ENCODE assay signal across 15 cellular contexts in the genomic region with DNA sequence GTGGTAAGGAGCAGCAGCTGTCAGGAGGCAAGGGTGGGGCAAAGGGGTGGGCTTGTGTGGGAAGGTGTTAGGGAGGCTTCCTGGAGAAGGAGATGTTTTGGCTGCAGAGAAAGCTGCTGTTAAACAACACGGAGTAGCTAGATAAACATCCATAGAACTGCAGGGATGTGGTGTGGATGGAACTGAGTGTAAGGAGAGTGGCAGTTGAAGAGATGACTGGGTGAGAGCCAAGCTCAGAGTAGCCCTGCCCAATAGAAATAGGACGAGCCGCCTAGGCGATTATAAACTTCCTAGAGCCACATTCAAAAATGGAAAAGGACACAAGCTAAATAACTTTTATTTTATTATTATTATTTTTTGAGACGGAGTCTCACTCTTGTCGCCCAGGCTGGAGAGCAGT. TPM values are rescaled to one million over a fixed set of nuclear protein-coding genes. Genes with fewer than 3 reads are reported as not detected.
DNase-seq lines count a peak whose midpoint lies in the region; ATAC-seq and TF ChIP-seq lines count a peak whose summit lies in the region.
"Had no signal": no experiment of that assay in that cellular context is flagged by ENCODE, and none has a peak within 500 bp of the region (broad histone marks: within the 10 kb centered on the region; RNA-seq: fewer than 3 reads in every experiment).

No MANE protein-coding gene starts in this region.

- peaks cover 22% of the 10 kb centered on the region for H3K4me1 Mint-ChIP-seq in T-helper 1 cell treated with Interleukin-12 subunit alpha and Interleukin-12 subunit beta and Interleukin-4 antibody, amounts not matched to agents 30 μg/mL and 1 μg/mL, for 36 hours (ENCODE audit: low read depth)
- peaks cover 24% of the 10 kb centered on the region for H3K4me1 Mint-ChIP-seq in CD4-positive, alpha-beta T cell (ENCODE audit: low read depth)

- ATAC-seq in CD4-positive, alpha-beta T cell (ENCODE audit: poor library complexity), result no peak
- no peak for ATAC-seq in GM19324 (IDR thresholded peaks at IDR 0.05; ENCODE audit: low FRiP score, unreplicated experiment)

- TF ChIP-seq CTCF in CD4-positive, alpha-beta T cell (IDR thresholded peaks at IDR 0.05), result no peak
- no peak for TF ChIP-seq CTCF in esophagus squamous epithelium (IDR thresholded peaks at IDR 0.05)

- DNase-seq in NCI-H1092 treated with DMSO at 0.1 percent for 48 hours (lab: John Stamatoyannopoulos, UW) (peak; percentile 44), NCI-H1092 (lab: John Stamatoyannopoulos, UW) (no peak), T-helper 1 cell (no peak), esophagus squamous epithelium (lab: John Stamatoyannopoulos, UW) (no peak)
- DNase-seq in CD4-positive, alpha-beta T cell, result no peak
- DNase-seq in activated CD8-positive, alpha-beta memory T cell treated with anti-CD3 and anti-CD28 coated beads, Interleukin-2, amount 50 U/mL, for 48 hours, result peak; percentile 2
- DNase-seq: AML-193, DMS53, GF-D8, HCEC 1CT, HFFc6 had no signal

- H3K9me3 Mint-ChIP-seq in T-helper 1 cell treated with Interleukin-12 subunit alpha and Interleukin-12 subunit beta and Interleukin-4 antibody, amounts not matched to agents 30 μg/mL and 1 μg/mL, for 36 hours, result no peaks in the 10 kb centered on the region
- no peaks in the 10 kb centered on the region for H3K9me3 Mint-ChIP-seq in CD4-positive, alpha-beta T cell
- H3K9me3 Mint-ChIP-seq: HFFc6 had no signal

- H3K9me3 ChIP-seq in CD4-positive, alpha-beta T cell (ENCODE audit: control insufficient read depth, low read length), result no peaks in the 10 kb centered on the region
- no peaks in the 10 kb centered on the region for H3K9me3 ChIP-seq in esophagus squamous epithelium
- H3K9me3 ChIP-seq: BLaER1 had no signal

- no peaks in the 10 kb centered on the region for H3K36me3 ChIP-seq in esophagus squamous epithelium
- H3K36me3 ChIP-seq: BLaER1 had no signal

- CTCF ChIA-PET in CD4-positive, alpha-beta T cell (lab: Charles Lee), result no interaction called here

- no peak overlapping the region for H3K4me3 ChIP-seq in esophagus squamous epithelium
- H3K4me3 ChIP-seq: BLaER1 had no signal

- peak overlapping the region; percentile 65 for H3K27ac Mint-ChIP-seq in T-helper 1 cell treated with Interleukin-12 subunit alpha and Interleukin-12 subunit beta and Interleukin-4 antibody, amounts not matched to agents 30 μg/mL and 1 μg/mL, for 36 hours
- H3K27ac Mint-ChIP-seq in CD4-positive, alpha-beta T cell, result peak overlapping the region; percentile 18
- H3K27ac Mint-ChIP-seq: HFFc6 had no signal

- no peaks in the 10 kb centered on the region for H3K36me3 Mint-ChIP-seq in T-helper 1 cell treated with Interleukin-12 subunit alpha and Interleukin-12 subunit beta and Interleukin-4 antibody, amounts not matched to agents 30 μg/mL and 1 μg/mL, for 36 hours (ENCODE audit: low read depth)
- H3K36me3 Mint-ChIP-seq in CD4-positive, alpha-beta T cell (ENCODE audit: low read depth), result no peaks in the 10 kb centered on the region

- H3K4me1 ChIP-seq in esophagus squamous epithelium, result peaks cover 12 to 34% (median 19%) of the 10 kb centered on the region in 3 donors

- 68 to 78% methylated on average over 6 of the region's 6 CpGs for WGBS in esophagus squamous epithelium, 2 donors

- no peak for TF ChIP-seq POLR2A in esophagus squamous epithelium (IDR thresholded peaks at IDR 0.05)

- H3K4me3 Mint-ChIP-seq in T-helper 1 cell treated with Interleukin-12 subunit alpha and Interleukin-12 subunit beta and Interleukin-4 antibody, amounts not matched to agents 30 μg/mL and 1 μg/mL, for 36 hours, result no peak overlapping the region
- H3K4me3 Mint-ChIP-seq in CD4-positive, alpha-beta T cell, result no peak overlapping the region
- H3K4me3 Mint-ChIP-seq: HFFc6 had no signal

- H3K27me3 Mint-ChIP-seq in T-helper 1 cell treated with Interleukin-12 subunit alpha and Interleukin-12 subunit beta and Interleukin-4 antibody, amounts not matched to agents 30 μg/mL and 1 μg/mL, for 36 hours (ENCODE audit: low read depth), result peaks cover 32% of the 10 kb centered on the region
- no peaks in the 10 kb centered on the region for H3K27me3 Mint-ChIP-seq in CD4-positive, alpha-beta T cell

- POLR2A ChIA-PET in CD4-positive, alpha-beta T cell (lab: Charles Lee), result interaction anchor here (1.1 kb wide), 1 partner anchor 10 kb away, joined by 7 read pairs; no protein-coding TSS in a partner anchor

- H3K27ac ChIP-seq in CD4-positive, alpha-beta T cell (ENCODE audit: low read depth, low read length), result no peak overlapping the region
- no peak overlapping the region for H3K27ac ChIP-seq in esophagus squamous epithelium
- H3K27ac ChIP-seq: 22Rv1, BLaER1 had no signal

- H3K27me3 ChIP-seq in CD4-positive, alpha-beta T cell (ENCODE audit: control insufficient read depth, insufficient read depth, low read length), result no peaks in the 10 kb centered on the region
- H3K27me3 ChIP-seq in esophagus squamous epithelium, result peaks cover 0 to 22% (median 0%) of the 10 kb centered on the region in 4 donors
- H3K27me3 ChIP-seq: BLaER1 had no signal

- intact Hi-C loops in CD4-positive, alpha-beta T cell (cut with DNase I, micrococcal nuclease), result loop anchor here (10.0 kb wide), 2 partner anchors 282 to 1252 kb away; no protein-coding TSS in a partner anchor
- intact Hi-C loops in esophagus squamous epithelium (cut with DNase I), result loop anchor here (10.0 kb wide), 1 partner anchor 1012 kb away; no protein-coding TSS in a partner anchor

RNA-seq across cellular contexts. Expression of a gene that starts 20.0 kb away (rescaled TPM):
- total RNA-seq in CD4-positive, alpha-beta T cell, result 1,000 to 10,000 TPM; 2,527 to 2,615 TPM
- total RNA-seq in esophagus squamous epithelium, result 1,000 to 10,000 TPM in 1 of 4 donors, 100 to 1,000 TPM in 3; 358 to 1,172 (median 586) TPM

RNA-seq across cellular contexts. Expression of a gene that starts 58.4 kb away (rescaled TPM):
- 1 to 10 TPM in 1 of 2 experiments, under 1 TPM in 1; 0.71 to 1.1 TPM for total RNA-seq in CD4-positive, alpha-beta T cell
- 10 to 100 TPM; 13.5 to 33.2 (median 13.9) TPM for total RNA-seq in esophagus squamous epithelium

Comparison
In these comparisons a context has a peak if more than half of its experiments do, and no peak if none do; other contexts are left out.
1. DNase-seq: peak in NCI-H1092 treated with DMSO at 0.1 percent for 48 hours (single experiment) and activated CD8-positive, alpha-beta memory T cell treated with anti-CD3 and anti-CD28 coated beads, Interleukin-2, amount 50 U/mL, for 48 hours (single experiment); none in NCI-H1092 (single experiment), T-helper 1 cell (0 of 5), CD4-positive, alpha-beta T cell (0 of 10) and esophagus squamous epithelium (single experiment).
2. RNA of a gene that starts 58.4 kb away (total RNA-seq): 13.5 to 33.2 TPM in esophagus squamous epithelium; 0.71 to 1.1 TPM in CD4-positive, alpha-beta T cell; every median in the first group is over 4 times any median in the second.